In genomic region chrX:23993012-23993633, GRCh38 we compare ENCODE assay signal across 24 cellular contexts. TPM values are rescaled to one million over a fixed set of nuclear protein-coding genes. Genes with fewer than 3 reads are reported as not detected.
DNase-seq lines count a peak whose midpoint lies in the region; ATAC-seq and TF ChIP-seq lines count a peak whose summit lies in the region.
"Had no signal": no experiment of that assay in that cellular context is flagged by ENCODE, and none has a peak within 500 bp of the region (broad histone marks: within the 10 kb centered on the region; RNA-seq: fewer than 3 reads in every experiment).

No MANE protein-coding gene starts in this region.

- no peak overlapping the region for H3K27ac ChIP-seq in suprapubic skin
- H3K27ac ChIP-seq: epithelial cell of prostate, lower lobe of right lung, neural progenitor cell, Peyer's patch, SJSA1, tibial artery, VCaP had no signal

- H3K27me3 Mint-ChIP-seq in activated T-cell treated with anti-CD3 and anti-CD28 coated beads, Interleukin-2, amount 50 U/mL, for 72 hours (ENCODE audit: low read depth), result peaks cover 17% of the 10 kb centered on the region
- no peaks in the 10 kb centered on the region for H3K27me3 Mint-ChIP-seq in activated T-helper 1 cell treated with anti-CD3 and anti-CD28 coated beads, Interleukin-12 subunit alpha, Interleukin-12 subunit beta, Interleukin-2, Interleukin-4 antibody, amounts not matched to agents 30 ng/mL and 10 ng/mL and 1 ng/mL, durations not matched to agents 14 hours and 24 hours and 36 hours (ENCODE audit: insufficient read depth)
- H3K27me3 Mint-ChIP-seq: progenitor cell of endocrine pancreas, T-helper 17 cell had no signal

- TF ChIP-seq CTCF in suprapubic skin (IDR thresholded peaks at IDR 0.05), result no peak

- H3K4me3 ChIP-seq in suprapubic skin, result no peak overlapping the region
- H3K4me3 ChIP-seq: lower lobe of right lung, MG63, neural progenitor cell, Peyer's patch, SJSA1, tibial artery had no signal

- no peaks in the 10 kb centered on the region for H3K27me3 ChIP-seq in suprapubic skin
- H3K27me3 ChIP-seq: MG63, neural progenitor cell, Peyer's patch, SJSA1, tibial artery had no signal

- H3K4me3 Mint-ChIP-seq in activated T-cell treated with anti-CD3 and anti-CD28 coated beads, Interleukin-2, amount 50 U/mL, for 72 hours, result peak overlapping the region; percentile 45 to 72
- H3K4me3 Mint-ChIP-seq in activated T-helper 1 cell treated with anti-CD3 and anti-CD28 coated beads, Interleukin-12 subunit alpha, Interleukin-12 subunit beta, Interleukin-2, Interleukin-4 antibody, amounts not matched to agents 30 ng/mL and 10 ng/mL and 1 ng/mL, durations not matched to agents 14 hours and 24 hours and 36 hours, result no peak overlapping the region
- no peak overlapping the region for H3K4me3 Mint-ChIP-seq in stimulated activated effector memory CD8-positive, alpha-beta T cell treated with anti-CD3 and anti-CD28 coated beads, Interleukin-12 subunit alpha, Interleukin-12 subunit beta, amount 100 ng/mL, for 72 hours
- H3K4me3 Mint-ChIP-seq: neural progenitor cell; stimulated activated naive B cell treated with anti-CD40 and anti-IgM and Interleukin-4, amounts not matched to agents 10 μg/mL and 1 μg/mL and 100 μg/mL, for 72 hours; T-helper 17 cell had no signal

- no peak for TF ChIP-seq POLR2A in suprapubic skin (IDR thresholded peaks at IDR 0.05)

- H3K9me3 Mint-ChIP-seq in activated T-cell treated with anti-CD3 and anti-CD28 coated beads, Interleukin-2, amount 50 U/mL, for 72 hours, result no peaks in the 10 kb centered on the region
- no peaks in the 10 kb centered on the region for H3K9me3 Mint-ChIP-seq in activated T-helper 1 cell treated with anti-CD3 and anti-CD28 coated beads, Interleukin-12 subunit alpha, Interleukin-12 subunit beta, Interleukin-2, Interleukin-4 antibody, amounts not matched to agents 30 ng/mL and 10 ng/mL and 1 ng/mL, durations not matched to agents 14 hours and 24 hours and 36 hours
- no peaks in the 10 kb centered on the region for H3K9me3 Mint-ChIP-seq in stimulated activated effector memory CD8-positive, alpha-beta T cell treated with anti-CD3 and anti-CD28 coated beads, Interleukin-12 subunit alpha, Interleukin-12 subunit beta, amount 100 ng/mL, for 72 hours
- H3K9me3 Mint-ChIP-seq: neural progenitor cell; stimulated activated naive B cell treated with anti-CD40 and anti-IgM and Interleukin-4, amounts not matched to agents 10 μg/mL and 1 μg/mL and 100 μg/mL, for 72 hours had no signal

- no peak for TF ChIP-seq EP300 in suprapubic skin (IDR thresholded peaks at IDR 0.05)

- peak; percentile 74 to 92 for ATAC-seq in activated T-cell treated with anti-CD3 and anti-CD28 coated beads, Interleukin-2, amount 50 U/mL, for 72 hours (replicated peaks in 1 of 2)
- peak; percentile 75 for ATAC-seq in stimulated activated effector memory CD8-positive, alpha-beta T cell treated with anti-CD3 and anti-CD28 coated beads, Interleukin-12 subunit alpha, Interleukin-12 subunit beta, amount 100 ng/mL, for 72 hours
- ATAC-seq in GM18511 (IDR thresholded peaks at IDR 0.05; ENCODE audit: unreplicated experiment), result no peak
- ATAC-seq: lower lobe of right lung; stimulated activated naive B cell treated with anti-CD40 and anti-IgM and Interleukin-4, amounts not matched to agents 10 μg/mL and 1 μg/mL and 100 μg/mL, for 72 hours; T-helper 17 cell had no signal

- peaks cover 26% of the 10 kb centered on the region for H3K4me1 Mint-ChIP-seq in activated T-cell treated with anti-CD3 and anti-CD28 coated beads, Interleukin-2, amount 50 U/mL, for 72 hours (ENCODE audit: low read depth)
- peaks cover 20% of the 10 kb centered on the region for H3K4me1 Mint-ChIP-seq in activated T-helper 1 cell treated with anti-CD3 and anti-CD28 coated beads, Interleukin-12 subunit alpha, Interleukin-12 subunit beta, Interleukin-2, Interleukin-4 antibody, amounts not matched to agents 30 ng/mL and 10 ng/mL and 1 ng/mL, durations not matched to agents 14 hours and 24 hours and 36 hours (ENCODE audit: low read depth)
- peaks cover 21% of the 10 kb centered on the region for H3K4me1 Mint-ChIP-seq in stimulated activated effector memory CD8-positive, alpha-beta T cell treated with anti-CD3 and anti-CD28 coated beads, Interleukin-12 subunit alpha, Interleukin-12 subunit beta, amount 100 ng/mL, for 72 hours
- H3K4me1 Mint-ChIP-seq: neural progenitor cell had no signal

- H3K36me3 Mint-ChIP-seq in activated T-cell treated with anti-CD3 and anti-CD28 coated beads, Interleukin-2, amount 50 U/mL, for 72 hours (ENCODE audit: insufficient read depth in 2 of 2), result peaks cover 9 to 21% of the 10 kb centered on the region in 2 donors
- H3K36me3 Mint-ChIP-seq in activated T-helper 1 cell treated with anti-CD3 and anti-CD28 coated beads, Interleukin-12 subunit alpha, Interleukin-12 subunit beta, Interleukin-2, Interleukin-4 antibody, amounts not matched to agents 30 ng/mL and 10 ng/mL and 1 ng/mL, durations not matched to agents 14 hours and 24 hours and 36 hours (ENCODE audit: low read depth), result peaks cover 28% of the 10 kb centered on the region
- peaks cover 78% of the 10 kb centered on the region for H3K36me3 Mint-ChIP-seq in stimulated activated effector memory CD8-positive, alpha-beta T cell treated with anti-CD3 and anti-CD28 coated beads, Interleukin-12 subunit alpha, Interleukin-12 subunit beta, amount 100 ng/mL, for 72 hours

- 74% methylated on average over 3 of the region's 3 CpGs for WGBS in suprapubic skin

- H3K36me3 ChIP-seq in suprapubic skin, result peaks cover 4% of the 10 kb centered on the region
- H3K36me3 ChIP-seq: neural progenitor cell had no signal

- H3K4me1 ChIP-seq in suprapubic skin, result no peaks in the 10 kb centered on the region
- H3K4me1 ChIP-seq: lower lobe of right lung, neural progenitor cell, Peyer's patch, SJSA1, tibial artery had no signal

- no peaks in the 10 kb centered on the region for H3K9me3 ChIP-seq in suprapubic skin
- H3K9me3 ChIP-seq: lower lobe of right lung, MG63, Peyer's patch, SJSA1, tibial artery had no signal

- peak overlapping the region; percentile 86 for H3K27ac Mint-ChIP-seq in activated T-cell treated with anti-CD3 and anti-CD28 coated beads, Interleukin-2, amount 50 U/mL, for 72 hours
- H3K27ac Mint-ChIP-seq in activated T-helper 1 cell treated with anti-CD3 and anti-CD28 coated beads, Interleukin-12 subunit alpha, Interleukin-12 subunit beta, Interleukin-2, Interleukin-4 antibody, amounts not matched to agents 30 ng/mL and 10 ng/mL and 1 ng/mL, durations not matched to agents 14 hours and 24 hours and 36 hours, result peak overlapping the region; percentile 40
- peak overlapping the region; percentile 67 for H3K27ac Mint-ChIP-seq in stimulated activated effector memory CD8-positive, alpha-beta T cell treated with anti-CD3 and anti-CD28 coated beads, Interleukin-12 subunit alpha, Interleukin-12 subunit beta, amount 100 ng/mL, for 72 hours
- H3K27ac Mint-ChIP-seq: neural progenitor cell; progenitor cell of endocrine pancreas; stimulated activated naive B cell treated with anti-CD40 and anti-IgM and Interleukin-4, amounts not matched to agents 10 μg/mL and 1 μg/mL and 100 μg/mL, for 72 hours had no signal

- peak in 1 of 2 donors; percentile 5 for DNase-seq in activated T-cell treated with anti-CD3 and anti-CD28 coated beads, Interleukin-2, amount 50 U/mL, for 72 hours
- DNase-seq in activated T-cell treated with anti-CD3 and anti-CD28 coated beads, Interleukin-2, amount 50 U/mL, for 1 hour, result no peak
- DNase-seq in activated T-helper 1 cell treated with anti-CD3 and anti-CD28 coated beads, Interleukin-12 subunit alpha, Interleukin-12 subunit beta, Interleukin-2, Interleukin-4 antibody, amounts not matched to agents 30 ng/mL and 10 ng/mL and 1 ng/mL, durations not matched to agents 14 hours and 24 hours and 36 hours (ENCODE audit: low spot score), result no peak
- peak; percentile 59 for DNase-seq in dermis blood vessel endothelial cell
- no peak for DNase-seq in stimulated activated effector memory CD8-positive, alpha-beta T cell treated with anti-CD3 and anti-CD28 coated beads, Interleukin-12 subunit alpha, Interleukin-12 subunit beta, amount 100 ng/mL, for 72 hours (ENCODE audit: low spot score in 2 of 2)
- DNase-seq in NCI-H526 (lab: John Stamatoyannopoulos, UW), result no peak
- DNase-seq in suprapubic skin (ENCODE audit: low spot score in 2 of 2), result no peak
- DNase-seq: caudate nucleus; foreskin melanocyte; kidney; lower lobe of right lung; MG63; NCI-H1417; NCI-H510A; Peyer's patch; stimulated activated naive B cell treated with anti-CD40 and anti-IgM and Interleukin-4, amounts not matched to agents 10 μg/mL and 1 μg/mL and 100 μg/mL, for 72 hours; T-helper 17 cell; tibial artery had no signal

- intact Hi-C loops in activated T-helper 1 cell treated with anti-CD3 and anti-CD28 coated beads, Interleukin-12 subunit alpha, Interleukin-12 subunit beta, Interleukin-2, Interleukin-4 antibody, amounts not matched to agents 30 ng/mL and 10 ng/mL and 1 ng/mL, durations not matched to agents 14 hours and 24 hours and 36 hours (cut with micrococcal nuclease), result no loop called here

RNA-seq across cellular contexts. Expression of gene KLHL15, which starts 33.9 kb away (rescaled TPM):
- total RNA-seq in activated T-cell treated with anti-CD3 and anti-CD28 coated beads, Interleukin-2, amount 50 U/mL, for 72 hours, result 10 to 100 TPM; 17.9 to 19.9 TPM
- total RNA-seq in activated T-helper 1 cell treated with anti-CD3 and anti-CD28 coated beads, Interleukin-12 subunit alpha, Interleukin-12 subunit beta, Interleukin-2, Interleukin-4 antibody, amounts not matched to agents 30 ng/mL and 10 ng/mL and 1 ng/mL, durations not matched to agents 14 hours and 24 hours and 36 hours, result 10.2 and 10.3 TPM in 2 replicates
- total RNA-seq in dermis blood vessel endothelial cell, result 9.4 and 10.0 TPM in 2 replicates
- total RNA-seq in suprapubic skin, result 1 to 10 TPM; 6.0 to 9.6 (median 7.4) TPM

Comparison
In these comparisons a context has a peak if more than half of its experiments do, and no peak if none do; other contexts are left out.
1. H3K4me3 Mint-ChIP-seq: peak in activated T-cell treated with anti-CD3 and anti-CD28 coated beads, Interleukin-2, amount 50 U/mL, for 72 hours (2 of 2); none in activated T-helper 1 cell treated with anti-CD3 and anti-CD28 coated beads, Interleukin-12 subunit alpha, Interleukin-12 subunit beta, Interleukin-2, Interleukin-4 antibody, amounts not matched to agents 30 ng/mL and 10 ng/mL and 1 ng/mL, durations not matched to agents 14 hours and 24 hours and 36 hours (single experiment) and stimulated activated effector memory CD8-positive, alpha-beta T cell treated with anti-CD3 and anti-CD28 coated beads, Interleukin-12 subunit alpha, Interleukin-12 subunit beta, amount 100 ng/mL, for 72 hours (single experiment).
2. Peak in every context shown above with its lines, with median percentiles within 50 percentile points of each other: H3K27ac Mint-ChIP-seq.